ENCODE assay signal across 18 cellular contexts in genomic region chr21:34406102-34406501, GRCh38. TPM values are rescaled to one million over a fixed set of nuclear protein-coding genes. Genes with fewer than 3 reads are reported as not detected.
"Had no signal": no experiment of that assay in that cellular context is flagged by ENCODE, and none has a peak within 500 bp of the region (broad histone marks: within the 10 kb centered on the region; RNA-seq: fewer than 3 reads in every experiment).

No MANE protein-coding gene starts in this region.

RNA-seq across cellular contexts. Expression of gene SMIM34, which starts 17.6 kb away (rescaled TPM):
- total RNA-seq: hepatocyte; kidney epithelial cell; left ventricle myocardium inferior; mesothelial cell of epicardium; mononuclear cell; natural killer cell treated with Interleukin-12 subunit alpha and Interleukin-12 subunit beta and Interleukin-15 and Interleukin-18, amount 100 ng/mL, for 72 hours; omental fat pad; progenitor cell of endocrine pancreas; pulmonary artery endothelial cell; renal cortical epithelial cell; right atrium auricular region; right lobe of liver; skeletal muscle tissue; smooth muscle cell; temporal lobe; tibial nerve; ureter had no signal

RNA-seq across cellular contexts. Expression of gene KCNE2, which starts 42.3 kb away (rescaled TPM):
- total RNA-seq: kidney epithelial cell; left ventricle myocardium inferior; lower leg skin; mononuclear cell; natural killer cell treated with Interleukin-12 subunit alpha and Interleukin-12 subunit beta and Interleukin-15 and Interleukin-18, amount 100 ng/mL, for 72 hours; omental fat pad; pulmonary artery endothelial cell; renal cortical epithelial cell; right atrium auricular region; right lobe of liver; smooth muscle cell; ureter had no signal
